10 cellular contexts compared by ENCODE assay signal in the genomic region with DNA sequence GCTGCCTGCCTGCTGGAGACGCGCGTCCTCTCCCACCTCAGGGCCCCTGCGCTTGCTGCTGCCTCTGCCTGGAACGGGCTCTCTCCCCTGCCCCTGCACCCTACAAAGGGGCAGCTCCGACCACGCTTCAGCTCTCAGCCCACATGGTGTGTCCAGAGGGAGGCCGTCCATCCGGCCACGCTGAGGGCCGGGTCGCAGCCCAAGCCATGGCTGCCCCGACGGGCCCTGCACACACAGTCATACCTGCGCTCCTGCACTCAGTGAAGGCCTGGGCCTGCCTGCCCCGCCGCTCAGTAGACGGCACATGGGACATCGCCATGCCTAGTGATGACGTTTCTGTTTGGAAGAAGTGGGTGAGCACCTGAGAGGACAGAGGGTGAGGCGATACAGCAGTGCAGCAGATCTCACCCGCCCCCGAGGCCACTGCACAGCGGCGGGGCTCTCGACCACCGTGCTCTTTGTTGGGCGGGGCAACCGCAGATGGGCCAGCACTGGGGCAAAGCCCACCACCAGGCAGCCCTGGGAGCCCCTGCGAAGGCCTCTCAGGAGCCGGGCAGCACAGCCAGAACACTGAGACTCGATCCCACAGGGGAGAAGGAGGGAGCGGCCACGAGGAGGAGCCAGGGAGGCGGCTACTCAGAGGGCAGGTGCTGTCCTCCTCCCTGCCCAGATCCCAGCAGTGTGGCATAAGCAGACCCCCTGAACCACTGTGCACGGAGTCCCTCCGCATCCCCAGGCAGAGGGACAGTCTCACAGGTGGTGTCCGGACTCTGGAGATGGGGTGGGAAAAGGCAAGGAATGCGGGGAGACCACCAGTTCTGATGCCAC.
DNase-seq lines count a peak whose midpoint lies in the region; ATAC-seq, FAIRE-seq and TF ChIP-seq lines count a peak whose summit lies in the region.
"Had no signal": no experiment of that assay in that cellular context is flagged by ENCODE, and none has a peak within 500 bp of the region (broad histone marks: within the 10 kb centered on the region; RNA-seq: fewer than 3 reads in every experiment).

No MANE protein-coding gene starts in this region.

- 0 out of 2 replicates have a peak overlapping the region, but pooled peaks have one; percentile 79 for H2AFZ ChIP-seq in K562 (ENCODE audit: low read depth, low read length)

- no peak for TF ChIP-seq RAD21 in K562 (CRISPR knock-in tag; conservative IDR thresholded peaks at IDR 0.05 in 1 of 2, IDR thresholded peaks at IDR 0.05 in 1 of 2)

- in situ Hi-C loops in K562 (cut with MboI) (no loop called here), ACHN (cut with HindIII; ENCODE audit: low pct_ligation_motif_present, low pct_unique_long_range_greater_than_20kb, low sequenced_read_pairs) (no loop called here)

- TF ChIP-seq EP300 in K562 (IDR thresholded peaks at IDR 0.05; ENCODE audit: low read length) (no peak), tibial nerve (IDR thresholded peaks at IDR 0.05) (no peak)

- DNase-seq in K562 (ENCODE audit: extremely low read depth in 1 of 4, low spot score in 3 of 4), result no peak
- DNase-seq in naive B cell, result no peak
- no peak for DNase-seq in tibial nerve (ENCODE audit: low spot score in 2 of 2)
- DNase-seq in MG63, result no peak
- DNase-seq in ACHN, result no peak
- DNase-seq in DMS153 treated with DMSO at 0.1 percent for 48 hours (lab: John Stamatoyannopoulos, UW; ENCODE audit: unreplicated experiment), result no peak
- DNase-seq: MM.1S, RPMI8226 had no signal

- H3K27me3 ChIP-seq in HUES6 (ENCODE audit: control insufficient read depth, insufficient read depth, low read length) (no peaks in the 10 kb centered on the region), K562 (ENCODE audit: control insufficient read depth in 2 of 2, insufficient read depth in 2 of 2, low read length in 2 of 2) (no peaks in the 10 kb centered on the region; a peak in 1 of 5 replicates), tibial nerve (no peaks in the 10 kb centered on the region), MG63 (no peaks in the 10 kb centered on the region)

- peaks cover 11% of the 10 kb centered on the region; the same call in 2 of the 3 replicates for H3K79me2 ChIP-seq in K562 (ENCODE audit: control insufficient read depth, insufficient read depth, low read length)

- TF ChIP-seq CTCF in K562 (IDR thresholded peaks at IDR 0.05 in 2 of 3, conservative IDR thresholded peaks at IDR 0.05 in 1 of 3; ENCODE audit: insufficient read depth in 2 of 3, low read depth in 1 of 3, low read length in 3 of 3), result no peak
- no peak for TF ChIP-seq CTCF in tibial nerve (IDR thresholded peaks at IDR 0.05)

- peaks cover 3% of the 10 kb centered on the region for H3K9me1 ChIP-seq in K562 (ENCODE audit: control insufficient read depth, insufficient read depth, low read length)

- TF ChIP-seq POLR2A in K562 (conservative IDR thresholded peaks at IDR 0.05) (no peak), tibial nerve (IDR thresholded peaks at IDR 0.05) (no peak)

- peak overlapping the region; percentile 67 for H3K4me2 ChIP-seq in K562 (ENCODE audit: insufficient read depth, low read length)

- peaks cover 48 to 74% (median 54%) of the 10 kb centered on the region in 3 donors for H3K4me1 Mint-ChIP-seq in naive B cell

- peaks cover 41% of the 10 kb centered on the region for H3K4me1 ChIP-seq in HUES6 (ENCODE audit: control insufficient read depth, insufficient read depth, low read length)
- H3K4me1 ChIP-seq in K562 (replicated peaks in 1 of 2; ENCODE audit: control insufficient read depth in 2 of 2, insufficient read depth in 2 of 2, low read length in 2 of 2), result peaks cover 47 to 79% of the 10 kb centered on the region in 2 experiments
- peaks cover 0 to 64% (median 38%) of the 10 kb centered on the region in 4 donors for H3K4me1 ChIP-seq in tibial nerve

- CTCF ChIA-PET in K562 (lab: Yijun Ruan, JAX; ENCODE audit: low intra/inter-chr PET ratio), result no interaction called here

- H3K27ac ChIP-seq in HUES6 (ENCODE audit: low read depth, low read length), result peak overlapping the region; percentile 37; the same call in 1 of the 2 replicates
- peak overlapping the region; percentile 82 for H3K27ac ChIP-seq in K562 (ENCODE audit: extremely low read depth, low read depth, low read length)
- H3K27ac ChIP-seq in tibial nerve, result peak overlapping the region; percentile 36 to 90 (median 74)

- H3K9me3 Mint-ChIP-seq in naive B cell, result no peaks in the 10 kb centered on the region

- H3K4me3 ChIP-seq in HUES6 (ENCODE audit: low read depth, low read length) (no peak overlapping the region), K562 (no peak overlapping the region), tibial nerve (no peak overlapping the region), MG63 (no peak overlapping the region)

- H3K27me3 Mint-ChIP-seq in naive B cell, result no peaks in the 10 kb centered on the region

- 90% methylated on average over 26 of the region's 39 CpGs for WGBS in K562 (ENCODE audit: insufficient coverage, low coverage, missing lambda C conversion rate)
- 87 to 92% methylated on average over 37 to 39 of the region's 39 CpGs for WGBS in tibial nerve, 2 donors

- H4K20me1 ChIP-seq in K562 (replicated peaks; ENCODE audit: control insufficient read depth, insufficient read depth, low read length), result peaks cover 5% of the 10 kb centered on the region; the same call in 1 of the 2 replicates

- H3K36me3 ChIP-seq in HUES6 (ENCODE audit: control insufficient read depth, insufficient read depth, low read length) (no peaks in the 10 kb centered on the region), K562 (ENCODE audit: control insufficient read depth, insufficient read depth, low read length) (peaks cover 9% of the 10 kb centered on the region; the same call in 2 of the 3 replicates), tibial nerve (no peaks in the 10 kb centered on the region), MG63 (no peaks in the 10 kb centered on the region; the same call in 1 of the 2 replicates)

- peak overlapping the region in 4 of 8 donors; percentile 6 to 84 (median 40) for H3K4me3 Mint-ChIP-seq in naive B cell

- POLR2A ChIA-PET in K562 (lab: Yijun Ruan, JAX), result no interaction called here

- peak overlapping the region in 4 of 6 donors; percentile 57 to 91 (median 74) for H3K27ac Mint-ChIP-seq in naive B cell

- H3K36me3 Mint-ChIP-seq in naive B cell, result no peaks in the 10 kb centered on the region

- H3K9me3 ChIP-seq in HUES6 (ENCODE audit: control insufficient read depth, insufficient read depth, low read depth, low read length) (no peaks in the 10 kb centered on the region), K562 (replicated peaks; ENCODE audit: control insufficient read depth, insufficient read depth, low read depth, low read length) (no peaks in the 10 kb centered on the region), tibial nerve (no peaks in the 10 kb centered on the region), MG63 (no peaks in the 10 kb centered on the region)

- intact Hi-C loops in K562 (cut with micrococcal nuclease), result loop anchor here (5.0 to 10.0 kb wide), 2 partner anchors 248 to 249 kb away; a partner anchor contains a TSS

- no peak overlapping the region for H3K9ac ChIP-seq in HUES6 (ENCODE audit: low read length)
- peak overlapping the region; percentile 62 to 88; a peak in 3 of 4 replicates for H3K9ac ChIP-seq in K562 (ENCODE audit: insufficient read depth in 1 of 2, low read depth in 2 of 2, low read length in 2 of 2)

- ATAC-seq in K562 (no peak), naive B cell (ENCODE audit: low read depth in 2 of 2) (no peak)

- FAIRE-seq in K562 (lab: Jason Lieb, UNC), result no peak
- FAIRE-seq: TTC549 had no signal

- BruUV-seq in K562 (replicated peaks; lab: Mats Ljungman, UMichigan), result no TSS peak

TF ChIP-seq in K562, 482 proteins besides CTCF, POLR2A, EP300 and RAD21:
- TF ChIP-seq IRF2 (CRISPR knock-in tag; IDR thresholded peaks at IDR 0.05) (no peak), RBFOX2 (IDR thresholded peaks at IDR 0.05; ENCODE audit: low read depth, low read length) (peak; percentile 60; the same call in 1 of the 2 replicates), FOXP1 (CRISPR knock-in tag; IDR thresholded peaks at IDR 0.05) (0 out of 2 replicates have a peak, but pooled peaks have one; percentile 3), POLR2G (IDR thresholded peaks at IDR 0.05; ENCODE audit: low read depth, low read length) (peak; percentile 51; the same call in 1 of the 2 replicates), SMARCB1 (IDR thresholded peaks at IDR 0.05; ENCODE audit: insufficient read length, low read depth) (no peak)
- TF ChIP-seq, protein P1, sequence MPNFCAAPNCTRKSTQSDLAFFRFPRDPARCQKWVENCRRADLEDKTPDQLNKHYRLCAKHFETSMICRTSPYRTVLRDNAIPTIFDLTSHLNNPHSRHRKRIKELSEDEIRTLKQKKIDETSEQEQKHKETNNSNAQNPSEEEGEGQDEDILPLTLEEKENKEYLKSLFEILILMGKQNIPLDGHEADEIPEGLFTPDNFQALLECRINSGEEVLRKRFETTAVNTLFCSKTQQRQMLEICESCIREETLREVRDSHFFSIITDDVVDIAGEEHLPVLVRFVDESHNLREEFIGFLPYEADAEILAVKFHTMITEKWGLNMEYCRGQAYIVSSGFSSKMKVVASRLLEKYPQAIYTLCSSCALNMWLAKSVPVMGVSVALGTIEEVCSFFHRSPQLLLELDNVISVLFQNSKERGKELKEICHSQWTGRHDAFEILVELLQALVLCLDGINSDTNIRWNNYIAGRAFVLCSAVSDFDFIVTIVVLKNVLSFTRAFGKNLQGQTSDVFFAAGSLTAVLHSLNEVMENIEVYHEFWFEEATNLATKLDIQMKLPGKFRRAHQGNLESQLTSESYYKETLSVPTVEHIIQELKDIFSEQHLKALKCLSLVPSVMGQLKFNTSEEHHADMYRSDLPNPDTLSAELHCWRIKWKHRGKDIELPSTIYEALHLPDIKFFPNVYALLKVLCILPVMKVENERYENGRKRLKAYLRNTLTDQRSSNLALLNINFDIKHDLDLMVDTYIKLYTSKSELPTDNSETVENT (CRISPR knock-in tag; IDR thresholded peaks at IDR 0.05), result no peak
